ENCODE assay signal across 10 cellular contexts in the genomic region with DNA sequence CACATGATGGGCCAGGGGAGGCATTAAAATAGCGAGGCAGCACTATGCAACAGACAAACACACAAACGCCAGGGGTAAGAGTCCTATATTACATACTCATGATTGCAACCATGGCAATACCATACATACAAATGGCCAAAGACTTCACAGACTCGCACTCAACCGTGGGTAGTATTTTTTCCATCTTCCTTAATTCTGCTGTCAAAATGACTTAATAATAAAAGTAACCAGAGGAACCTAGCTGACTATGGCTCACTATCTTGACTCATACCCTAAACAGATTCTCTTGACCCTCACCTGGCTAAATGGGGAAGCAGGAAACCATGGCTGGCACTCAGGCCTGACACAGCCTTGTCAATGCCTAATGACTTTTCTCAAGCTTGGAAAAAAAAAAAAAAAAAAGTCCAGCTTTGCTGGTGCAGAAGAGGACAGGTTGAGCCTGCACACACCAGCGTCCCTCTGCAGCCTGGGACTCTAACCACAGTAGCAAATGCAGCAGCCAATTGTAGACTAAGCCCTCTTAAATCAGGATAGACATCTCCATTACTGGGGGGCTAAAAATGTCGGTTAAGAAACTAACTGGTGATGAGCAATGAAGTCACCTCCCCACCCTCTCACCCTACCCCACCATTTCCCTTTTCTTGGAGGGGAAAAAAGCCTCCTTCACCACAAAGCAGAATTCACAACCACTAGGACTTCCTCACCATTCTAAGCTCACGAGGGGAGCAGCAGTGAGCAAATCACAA. TPM values are rescaled to one million over a fixed set of nuclear protein-coding genes. Genes with fewer than 3 reads are reported as not detected.
DNase-seq lines count a peak whose midpoint lies in the region; ATAC-seq, FAIRE-seq and TF ChIP-seq lines count a peak whose summit lies in the region.
"Had no signal": no experiment of that assay in that cellular context is flagged by ENCODE, and none has a peak within 500 bp of the region (broad histone marks: within the 10 kb centered on the region; RNA-seq: fewer than 3 reads in every experiment).

No MANE protein-coding gene starts in this region.

- peak overlapping the region; percentile 57 to 79 for H3K4me3 Mint-ChIP-seq in CD14-positive monocyte

- DNase-seq in CD14-positive monocyte (ENCODE audit: low spot score) (peak; percentile 75), RWPE1 (ENCODE audit: low spot score) (no peak), kidney (peak; percentile 32), NCI-H748 treated with DMSO at 0.1 percent for 48 hours (lab: John Stamatoyannopoulos, UW) (no peak), GM19238 (ENCODE audit: insufficient read length, low spot score) (no peak), ecto neural progenitor cell (ENCODE audit: low spot score) (no peak)
- DNase-seq: GM23248 had no signal

- no peak for FAIRE-seq in kidney (lab: Jason Lieb, UNC)
- FAIRE-seq: RCC 7860 had no signal

- CTCF ChIA-PET in RWPE1 (lab: Yijun Ruan, JAX), result no interaction called here

- intact Hi-C loops in CD14-positive monocyte (cut with micrococcal nuclease) (loop anchor here in 1 of 2 donors (5.0 to 10.0 kb wide), 2 partner anchors 34 to 549 kb away; a partner anchor contains a TSS), kidney (cut with DNase I) (no loop called here)

- no peaks in the 10 kb centered on the region for H3K36me3 ChIP-seq in kidney (ENCODE audit: control insufficient read depth in 1 of 2, insufficient read depth in 2 of 2, low read length in 2 of 2)

- H3K9ac ChIP-seq in kidney (ENCODE audit: low read length in 2 of 2), result peak overlapping the region; percentile 16 to 34
- H3K9ac ChIP-seq: GM23248 had no signal

- peaks cover 92% of the 10 kb centered on the region for H3K4me1 Mint-ChIP-seq in CD14-positive monocyte

- POLR2A ChIA-PET in RWPE1 (lab: Yijun Ruan, JAX; ENCODE audit: low non-redundant PET), result no interaction called here

- no peaks in the 10 kb centered on the region for H3K9me3 ChIP-seq in kidney (ENCODE audit: control insufficient read depth in 1 of 2, low read length in 2 of 2)

- no peaks in the 10 kb centered on the region for H3K27me3 Mint-ChIP-seq in CD14-positive monocyte (ENCODE audit: low read depth in 3 of 3)

- H3K27ac ChIP-seq in RWPE1 (peak overlapping the region; percentile 17; the same call in 1 of the 2 replicates), kidney (ENCODE audit: low read depth in 2 of 2, low read length in 2 of 2) (peak overlapping the region; percentile 49 to 76)
- H3K27ac ChIP-seq: GM23248 had no signal

- H3K36me3 Mint-ChIP-seq in CD14-positive monocyte, result peaks cover 22 to 25% of the 10 kb centered on the region in 2 donors

- no peak overlapping the region for H3K4me3 ChIP-seq in kidney (ENCODE audit: low read length in 2 of 2)
- H3K4me3 ChIP-seq: GM23248 had no signal

- peaks cover 33 to 53% of the 10 kb centered on the region in 2 donors for H3K4me1 ChIP-seq in kidney (ENCODE audit: control insufficient read depth in 1 of 2, insufficient read depth in 1 of 2, low read depth in 1 of 2, low read length in 2 of 2)

- H3K27ac Mint-ChIP-seq in CD14-positive monocyte, result peak overlapping the region; percentile 87 to 95 (median 93)

- no peak for TF ChIP-seq CTCF in CD14-positive monocyte (IDR thresholded peaks at IDR 0.05)
- TF ChIP-seq CTCF in RWPE1 (conservative IDR thresholded peaks at IDR 0.05; ENCODE audit: low read depth), result no peak
- no peak for TF ChIP-seq CTCF in kidney (IDR thresholded peaks at IDR 0.05; ENCODE audit: borderline replicate concordance, extremely low read depth, insufficient read depth)

- ATAC-seq in GM21360 (IDR thresholded peaks at IDR 0.05; ENCODE audit: unreplicated experiment) (peak; percentile 39), HG03045 (IDR thresholded peaks at IDR 0.05; ENCODE audit: unreplicated experiment) (no peak)

- peaks cover 0 to 2% (median 0%) of the 10 kb centered on the region in 7 donors for H3K9me3 Mint-ChIP-seq in CD14-positive monocyte

RNA-seq across cellular contexts. Expression of a gene that starts 23.1 kb away (rescaled TPM):
- polyA plus RNA-seq in CD14-positive monocyte, result 10 to 100 TPM; 50.1 to 55.8 TPM
- 59.7 TPM for total RNA-seq in kidney
- 85.6 TPM for polyA plus RNA-seq in kidney (ENCODE audit: insufficient read depth, low read depth, low replicate concordance)

RNA-seq across cellular contexts. Expression of a gene that starts 26.0 kb away (rescaled TPM):
- polyA plus RNA-seq in CD14-positive monocyte (10 to 100 TPM; 10.4 to 17.3 TPM), kidney (ENCODE audit: insufficient read depth, low read depth, low replicate concordance) (25.7 TPM)
- 82.8 TPM for total RNA-seq in kidney

Comparison
In these comparisons a context has a peak if more than half of its experiments do, and no peak if none do; other contexts are left out.
1. DNase-seq: peak in CD14-positive monocyte (single experiment) and kidney (single experiment); none in RWPE1 (single experiment), NCI-H748 treated with DMSO at 0.1 percent for 48 hours (single experiment), GM19238 (single experiment) and ecto neural progenitor cell (single experiment).